31 cellular contexts compared by ENCODE assay signal in genomic region chr5:102107865-102108264, GRCh38.
"Had no signal": no experiment of that assay in that cellular context is flagged by ENCODE, and none has a peak within 500 bp of the region (broad histone marks: within the 10 kb centered on the region; RNA-seq: fewer than 3 reads in every experiment).

No MANE protein-coding gene starts in this region.

- H3K27ac Mint-ChIP-seq: activated B cell treated with CpG ODN at 0.5 μM for 24 hours; activated CD8-positive, alpha-beta T cell treated with anti-CD3 and anti-CD28 coated beads for 36 hours; activated naive CD8-positive, alpha-beta T cell; activated T-helper 17 cell treated with anti-CD3 and anti-CD28 coated beads, Interleukin-2, amount 50 U/mL, for 72 hours; dendritic cell treated with granulocyte-macrophage colony-stimulating factor and Interleukin-4, amounts not matched to agents 40 ng/mL and 50 ng/mL, for 4 days; endodermal cell; T-helper 17 cell; T-helper 2 cell treated with Interferon-gamma antibody and Interleukin-4, amounts not matched to agents 5 μg/mL and 100 μg/mL, for 36 hours had no signal

- H3K36me3 Mint-ChIP-seq: activated naive CD8-positive, alpha-beta T cell had no signal

- H3K4me3 Mint-ChIP-seq: activated B cell treated with CpG ODN at 0.5 μM for 24 hours; activated CD8-positive, alpha-beta T cell treated with anti-CD3 and anti-CD28 coated beads for 36 hours; activated naive CD8-positive, alpha-beta T cell; activated T-cell treated with anti-CD3 and anti-CD28 coated beads, Interleukin-2, amount 50 U/mL, for 4 hours; activated T-helper 17 cell treated with anti-CD3 and anti-CD28 coated beads, Interleukin-2, amount 50 U/mL, for 72 hours; central memory CD8-positive, alpha-beta T cell; dendritic cell treated with granulocyte-macrophage colony-stimulating factor and Interleukin-4, amounts not matched to agents 40 ng/mL and 50 ng/mL, for 4 days; endodermal cell; T-helper 17 cell; T-helper 2 cell treated with Interferon-gamma antibody and Interleukin-4, amounts not matched to agents 5 μg/mL and 100 μg/mL, for 36 hours had no signal

- H3K4me1 Mint-ChIP-seq: activated B cell treated with CpG ODN at 0.5 μM for 24 hours; activated T-helper 17 cell treated with anti-CD3 and anti-CD28 coated beads, Interleukin-2, amount 50 U/mL, for 72 hours; central memory CD8-positive, alpha-beta T cell; endodermal cell; T-helper 17 cell had no signal

- ATAC-seq: activated CD4-positive, CD25-positive, alpha-beta regulatory T cell treated with anti-CD3 and anti-CD28 coated beads, Interleukin-2, amount 50 U/mL, for 24 hours; activated CD8-positive, alpha-beta T cell treated with anti-CD3 and anti-CD28 coated beads for 36 hours; activated T-cell treated with anti-CD3 and anti-CD28 coated beads, Interleukin-2, amount 50 U/mL, for 4 hours; activated T-helper 17 cell treated with anti-CD3 and anti-CD28 coated beads, Interleukin-2, amount 50 U/mL, for 72 hours; esophagus mucosa; gastrocnemius medialis; T-helper 17 cell had no signal

- DNase-seq: activated B cell treated with CpG ODN at 0.5 μM for 24 hours; activated CD4-positive, alpha-beta T cell treated with anti-CD3 and anti-CD28 coated beads for 48 hours; activated CD4-positive, alpha-beta T cell treated with anti-CD3 and anti-CD28 coated beads, Interleukin-2, amount 50 U/mL, for 1 hour; activated CD4-positive, alpha-beta T cell treated with anti-CD3 and anti-CD28 coated beads, Interleukin-2, amount 50 U/mL, for 48 hours; activated CD8-positive, alpha-beta memory T cell treated with anti-CD3 and anti-CD28 coated beads for 24 hours; activated CD8-positive, alpha-beta T cell treated with anti-CD3 and anti-CD28 coated beads for 36 hours; activated effector memory CD4-positive, alpha-beta T cell treated with Interleukin-2 at 50 U/mL for 16 hours; activated gamma-delta T cell treated with Interleukin-2 at 50 U/mL for 16 hours; activated naive CD4-positive, alpha-beta T cell treated with anti-CD3 and anti-CD28 coated beads, Interleukin-2, amount 50 U/mL, for 16 hours; activated naive CD4-positive, alpha-beta T cell treated with Interleukin-2 at 50 U/mL for 16 hours; activated T-cell treated with anti-CD3 and anti-CD28 coated beads, Interleukin-2, amount 50 U/mL, for 4 hours; amniotic stem cell; anterior cingulate cortex; brain microvascular endothelial cell; dorsolateral prefrontal cortex; effector memory CD4-positive, alpha-beta T cell; endodermal cell; foreskin fibroblast; gastrocnemius medialis; glutamatergic neuron; T-helper 1 cell; T-helper 17 cell; T1000; WERI-Rb-1 had no signal

- H3K9me3 Mint-ChIP-seq: activated B cell treated with CpG ODN at 0.5 μM for 24 hours; activated CD8-positive, alpha-beta T cell treated with anti-CD3 and anti-CD28 coated beads for 36 hours; activated T-cell treated with anti-CD3 and anti-CD28 coated beads, Interleukin-2, amount 50 U/mL, for 4 hours; activated T-helper 17 cell treated with anti-CD3 and anti-CD28 coated beads, Interleukin-2, amount 50 U/mL, for 72 hours; central memory CD8-positive, alpha-beta T cell; dendritic cell treated with granulocyte-macrophage colony-stimulating factor and Interleukin-4, amounts not matched to agents 40 ng/mL and 50 ng/mL, for 4 days; T-helper 2 cell treated with Interferon-gamma antibody and Interleukin-4, amounts not matched to agents 5 μg/mL and 100 μg/mL, for 36 hours had no signal
